8 cellular contexts compared by ENCODE assay signal in the genomic region with DNA sequence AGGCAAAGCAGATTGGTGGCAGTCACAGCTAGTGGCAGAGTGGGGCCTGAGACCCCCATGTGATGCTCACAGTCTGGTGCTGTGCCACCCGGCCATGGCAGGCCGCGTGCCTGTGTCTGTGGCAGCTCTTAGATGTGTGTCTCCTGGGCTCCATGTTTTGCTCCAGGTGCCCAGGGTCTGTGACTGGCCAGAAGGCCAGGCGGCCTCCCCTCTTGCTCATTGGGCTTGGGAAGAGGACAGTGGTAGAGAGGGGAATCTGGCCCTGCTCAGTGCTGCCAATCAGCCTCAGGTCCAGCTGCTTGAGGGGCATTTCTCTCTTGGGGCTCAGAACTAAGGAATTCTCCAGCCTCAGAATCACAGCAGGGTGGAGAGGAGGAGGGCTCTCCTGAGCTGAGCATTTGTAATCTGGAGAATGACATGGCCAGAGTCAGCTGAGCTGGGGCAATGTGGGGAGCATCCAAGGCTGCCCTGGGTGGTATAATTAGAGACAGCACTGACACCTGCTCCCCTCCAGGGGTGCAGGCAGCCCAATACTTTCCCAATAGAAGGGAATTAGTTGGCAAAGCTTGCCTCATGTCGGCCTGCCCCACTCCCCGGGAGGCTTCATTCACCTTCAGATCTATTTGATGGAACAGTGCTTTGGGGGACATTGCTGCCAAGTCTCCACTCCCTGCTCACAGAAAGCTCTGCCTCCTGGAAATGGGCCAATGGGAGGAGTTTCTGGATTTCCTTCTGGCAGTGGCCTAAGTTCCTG. TPM values are rescaled to one million over a fixed set of nuclear protein-coding genes. Genes with fewer than 3 reads are reported as not detected.
A peak's percentile ranks its signal among the peaks of the same experiment; 100 is the strongest.
DNase-seq lines count a peak whose midpoint lies in the region; ATAC-seq and TF ChIP-seq lines count a peak whose summit lies in the region.

No MANE protein-coding gene starts in this region.

- no peak overlapping the region for H3K4me3 ChIP-seq in mammary epithelial cell (replicated peaks in 1 of 3; ENCODE audit: insufficient read depth in 1 of 3, low read depth in 2 of 3, low read length in 3 of 3)

- CTCF ChIA-PET in mammary epithelial cell (lab: Charles Lee; ENCODE audit: low non-redundant PET) = interaction anchor here (0.6 kb wide), 1 partner anchor 230 kb away, joined by 17 read pairs; no protein-coding TSS in a partner anchor

- dilution Hi-C loops in mammary epithelial cell (cut with HindIII; ENCODE audit: low sequenced_read_pairs) = loop anchor here (5.0 to 10.0 kb wide), 4 partner anchors 52 to 205 kb away; no protein-coding TSS in a partner anchor

- DNase-seq in DMS 273 treated with DMSO at 0.1 percent for 48 hours (lab: John Stamatoyannopoulos, UW) = peak; percentile 53
- peak; percentile 37 for DNase-seq in NCI-H2171 treated with DMSO at 0.1 percent for 48 hours (lab: John Stamatoyannopoulos, UW)
- DNase-seq in mammary epithelial cell = peak; percentile 15
- DNase-seq in left lobe of liver (ENCODE audit: low spot score) = no peak
- DNase-seq in activated CD4-positive, CD25-positive, alpha-beta regulatory T cell (lab: John Stamatoyannopoulos, UW) = no peak
- DNase-seq in COLO668 (lab: John Stamatoyannopoulos, UW; ENCODE audit: unreplicated experiment) = no peak

- 91% methylated on average over 4 of the region's 6 CpGs for WGBS in mammary epithelial cell (ENCODE audit: low coverage, missing lambda C conversion rate)

- peak in 1 of 2 donors; percentile 0 for TF ChIP-seq CTCF in mammary epithelial cell (conservative IDR thresholded peaks at IDR 0.05 in 1 of 2, IDR thresholded peaks at IDR 0.05 in 1 of 2; ENCODE audit: extremely low read depth in 1 of 2, insufficient read depth in 1 of 2, low read depth in 1 of 2, low read length in 2 of 2)

- H3K27me3 ChIP-seq in mammary epithelial cell (ENCODE audit: insufficient read depth, low read length) = no peaks in the 10 kb centered on the region

- no peak overlapping the region for H3K27ac ChIP-seq in mammary epithelial cell (ENCODE audit: insufficient read depth, low read depth, low read length)
- H3K27ac ChIP-seq in temporal lobe (ENCODE audit: low read depth, low read length) = peak overlapping the region; percentile 27

- intact Hi-C loops in mammary epithelial cell (cut with micrococcal nuclease) = no loop called here

- no peaks in the 10 kb centered on the region for H3K79me2 ChIP-seq in mammary epithelial cell (ENCODE audit: insufficient read depth, low read length)

- no peak overlapping the region for H3K9ac ChIP-seq in mammary epithelial cell (ENCODE audit: insufficient read depth, low read length)

- H2AFZ ChIP-seq in mammary epithelial cell (ENCODE audit: low read depth, low read length) = no peak overlapping the region

- H3K4me2 ChIP-seq in mammary epithelial cell (ENCODE audit: insufficient read depth, low read depth, low read length) = no peak overlapping the region

- in situ Hi-C loops in mammary epithelial cell (cut with MboI; ENCODE audit: low sequenced_read_pairs in 2 of 2) = no loop called here

- H3K4me1 ChIP-seq in mammary epithelial cell (ENCODE audit: insufficient read depth, low read length) = no peaks in the 10 kb centered on the region

- ATAC-seq in left lobe of liver (peak; percentile 51), HG02571 (IDR thresholded peaks at IDR 0.05; ENCODE audit: unreplicated experiment) (no peak)

- peaks cover 14% of the 10 kb centered on the region for H3K36me3 ChIP-seq in mammary epithelial cell (ENCODE audit: insufficient read depth, low read length)

- no peaks in the 10 kb centered on the region for H3K9me3 ChIP-seq in mammary epithelial cell (replicated peaks; ENCODE audit: insufficient read depth, low read length)

- H4K20me1 ChIP-seq in mammary epithelial cell (ENCODE audit: insufficient read depth, low read length) = no peaks in the 10 kb centered on the region

- no TSS peak for BruUV-seq in mammary epithelial cell (replicated peaks; lab: Mats Ljungman, UMichigan)

RNA-seq across cellular contexts. Expression of a gene that starts 44.5 kb away (rescaled TPM):
- total RNA-seq in mammary epithelial cell = not detected
- polyA plus RNA-seq in mammary epithelial cell = not detected
- not detected for polyA minus RNA-seq in mammary epithelial cell
- total RNA-seq in left lobe of liver = 0.08 TPM
- not detected for total RNA-seq in temporal lobe

RNA-seq across cellular contexts. Expression of a gene that starts 52.9 kb away (rescaled TPM):
- total RNA-seq in mammary epithelial cell = 100 to 1,000 TPM; 111 to 154 TPM
- 92.4 TPM for polyA plus RNA-seq in mammary epithelial cell
- 211 TPM for polyA minus RNA-seq in mammary epithelial cell
- 58.5 TPM for total RNA-seq in left lobe of liver
- total RNA-seq in temporal lobe = 53.1 TPM

Comparison
In these comparisons a context has a peak if more than half of its experiments do, and no peak if none do; other contexts are left out.
1. DNase-seq: peak in DMS 273 treated with DMSO at 0.1 percent for 48 hours (single experiment), NCI-H2171 treated with DMSO at 0.1 percent for 48 hours (single experiment) and mammary epithelial cell (single experiment); none in left lobe of liver (single experiment), activated CD4-positive, CD25-positive, alpha-beta regulatory T cell (0 of 4) and COLO668 (single experiment).